In genomic region chr10:73509695-73510094, GRCh38 we compare ENCODE assay signal across 26 cellular contexts.
"Had no signal": no experiment of that assay in that cellular context is flagged by ENCODE, and none has a peak within 500 bp of the region (broad histone marks: within the 10 kb centered on the region; RNA-seq: fewer than 3 reads in every experiment).

No MANE protein-coding gene starts in this region.

- DNase-seq: dorsolateral prefrontal cortex; effector CD4-positive, alpha-beta T cell; endodermal cell; foreskin fibroblast; gastrocnemius medialis; head of caudate nucleus; kidney; natural killer cell; occipital lobe; ovary; posterior cingulate gyrus; psoas muscle; right cardiac atrium; sigmoid colon; stimulated activated CD4-positive, alpha-beta T cell treated with anti-CD3 and anti-CD28 coated beads, Interleukin-2, amount 100 ng/mL, for 24 hours; stimulated activated CD4-positive, alpha-beta T cell treated with anti-CD3 and anti-CD28 coated beads, Interleukin-4, amount 100 ng/mL, for 24 hours; stimulated activated naive CD8-positive, alpha-beta T cell treated with anti-CD3 and anti-CD28 coated beads, Interleukin-15, Interleukin-2, amounts not matched to agents 100 U/mL and 50 U/mL, for 24 hours; substantia nigra; testis; tibial artery; upper lobe of left lung had no signal

- H3K27ac Mint-ChIP-seq: endodermal cell; memory B cell; natural killer cell; stimulated activated memory B cell treated with anti-CD40 and anti-IgM and Interleukin-4, amounts not matched to agents 10 μg/mL and 1 μg/mL and 100 μg/mL, for 72 hours had no signal

- H3K4me3 ChIP-seq: dorsolateral prefrontal cortex, gastrocnemius medialis, lung, ovary, psoas muscle, sigmoid colon, testis, tibial artery, upper lobe of left lung had no signal

- ATAC-seq: esophagus mucosa; gastrocnemius medialis; left lobe of liver; right cardiac atrium; stimulated activated memory B cell treated with anti-CD40 and anti-IgM and Interleukin-4, amounts not matched to agents 10 μg/mL and 1 μg/mL and 100 μg/mL, for 72 hours; stimulated activated naive CD8-positive, alpha-beta T cell treated with anti-CD3 and anti-CD28 coated beads, Interleukin-15, Interleukin-2, amounts not matched to agents 100 U/mL and 50 U/mL, for 24 hours had no signal

- H3K27me3 ChIP-seq: dorsolateral prefrontal cortex, gastrocnemius medialis, ovary, sigmoid colon, testis, tibial artery, upper lobe of left lung had no signal

- H3K27me3 Mint-ChIP-seq: memory B cell; stimulated activated memory B cell treated with anti-CD40 and anti-IgM and Interleukin-4, amounts not matched to agents 10 μg/mL and 1 μg/mL and 100 μg/mL, for 72 hours had no signal

- H3K4me3 Mint-ChIP-seq: endodermal cell; memory B cell; natural killer cell; stimulated activated memory B cell treated with anti-CD40 and anti-IgM and Interleukin-4, amounts not matched to agents 10 μg/mL and 1 μg/mL and 100 μg/mL, for 72 hours had no signal

- H3K4me1 ChIP-seq: gastrocnemius medialis, psoas muscle, sigmoid colon, testis, tibial artery, upper lobe of left lung had no signal

- H3K9me3 Mint-ChIP-seq: endodermal cell; memory B cell; natural killer cell; stimulated activated memory B cell treated with anti-CD40 and anti-IgM and Interleukin-4, amounts not matched to agents 10 μg/mL and 1 μg/mL and 100 μg/mL, for 72 hours had no signal

- H3K36me3 ChIP-seq: ovary had no signal

- H3K9me3 ChIP-seq: gastrocnemius medialis, ovary, psoas muscle, sigmoid colon, testis, tibial artery, upper lobe of left lung had no signal

- H3K4me1 Mint-ChIP-seq: endodermal cell; natural killer cell; stimulated activated memory B cell treated with anti-CD40 and anti-IgM and Interleukin-4, amounts not matched to agents 10 μg/mL and 1 μg/mL and 100 μg/mL, for 72 hours had no signal
